In genomic region chr22:35838849-35839646, GRCh38 we compare ENCODE assay signal across 10 cellular contexts.
A peak's percentile ranks its signal among the peaks of the same experiment; 100 is the strongest.
DNase-seq lines count a peak whose midpoint lies in the region; TF ChIP-seq lines count a peak whose summit lies in the region.
"Had no signal": no experiment of that assay in that cellular context is flagged by ENCODE, and none has a peak within 500 bp of the region (broad histone marks: within the 10 kb centered on the region; RNA-seq: fewer than 3 reads in every experiment).

No MANE protein-coding gene starts in this region.

- H3K4me3 ChIP-seq in thyroid gland (replicated peaks in 1 of 3) = peak overlapping the region in 2 of 3 donors; percentile 29 to 33
- H3K4me3 ChIP-seq: BLaER1 had no signal

- H3K27ac ChIP-seq in thyroid gland = peak overlapping the region; percentile 63 to 79 (median 73)
- H3K27ac ChIP-seq: BLaER1 had no signal

- no peak for TF ChIP-seq POLR2A in thyroid gland (IDR thresholded peaks at IDR 0.05)

- POLR2A ChIA-PET in MCF 10A (lab: Yijun Ruan, JAX) = interaction anchor here (0.5 to 9.9 kb wide), 22 partner anchors 8 to 227 kb away, joined by 3 to 247 read pairs (median 4); partner anchors contain the start of gene APOL6

- peak overlapping the region; percentile 84 for H3K4me3 Mint-ChIP-seq in MCF 10A (ENCODE audit: unreplicated experiment)
- H3K4me3 Mint-ChIP-seq: activated naive CD4-positive, alpha-beta T cell treated with anti-CD3 and anti-CD28 coated beads, Interleukin-2, amount 50 U/mL, for 24 hours had no signal

- no peaks in the 10 kb centered on the region for H3K27me3 Mint-ChIP-seq in MCF 10A (ENCODE audit: insufficient read depth, unreplicated experiment)

- peaks cover 68% of the 10 kb centered on the region for H3K4me1 Mint-ChIP-seq in MCF 10A (ENCODE audit: insufficient read depth, unreplicated experiment)

- H3K4me1 ChIP-seq in thyroid gland = peaks cover 44 to 52% of the 10 kb centered on the region in 2 donors

- no peaks in the 10 kb centered on the region for H3K9me3 Mint-ChIP-seq in MCF 10A (ENCODE audit: unreplicated experiment)
- H3K9me3 Mint-ChIP-seq: activated naive CD4-positive, alpha-beta T cell treated with anti-CD3 and anti-CD28 coated beads, Interleukin-2, amount 50 U/mL, for 24 hours had no signal

- CTCF ChIA-PET in MCF 10A (lab: Yijun Ruan, JAX) = interaction anchor here (0.6 to 3.8 kb wide), 14 partner anchors 23 to 376 kb away, joined by 3 to 27 read pairs (median 3); no protein-coding TSS in a partner anchor

- peaks cover 5% of the 10 kb centered on the region for H3K36me3 Mint-ChIP-seq in MCF 10A (ENCODE audit: insufficient read depth, unreplicated experiment)
- H3K36me3 Mint-ChIP-seq: activated naive CD4-positive, alpha-beta T cell treated with anti-CD3 and anti-CD28 coated beads, Interleukin-2, amount 50 U/mL, for 24 hours had no signal

- intact Hi-C loops in MCF 10A (cut with micrococcal nuclease) (loop anchor here (1.0 to 5.0 kb wide), 5 partner anchors 54 to 283 kb away; no protein-coding TSS in a partner anchor), thyroid gland (cut with DNase I) (no loop called here)

- H3K27ac Mint-ChIP-seq in MCF 10A (ENCODE audit: low read depth, unreplicated experiment) = peak overlapping the region; percentile 83
- H3K27ac Mint-ChIP-seq: activated naive CD4-positive, alpha-beta T cell treated with anti-CD3 and anti-CD28 coated beads, Interleukin-2, amount 50 U/mL, for 24 hours had no signal

- WGBS in thyroid gland, 2 donors = 9 to 10% methylated on average over 5 of the region's 5 CpGs

- H3K36me3 ChIP-seq in thyroid gland = no peaks in the 10 kb centered on the region
- H3K36me3 ChIP-seq: BLaER1 had no signal

- H3K9me3 ChIP-seq in thyroid gland = no peaks in the 10 kb centered on the region
- H3K9me3 ChIP-seq: BLaER1 had no signal

- DNase-seq in DMS53 (lab: John Stamatoyannopoulos, UW) = peak; percentile 48
- DNase-seq in DMS53 treated with DMSO at 0.1 percent for 48 hours (lab: John Stamatoyannopoulos, UW; ENCODE audit: unreplicated experiment) = no peak
- peak; percentile 28 for DNase-seq in NCI-H2227 treated with DMSO at 0.1 percent for 48 hours (lab: John Stamatoyannopoulos, UW)
- peak; percentile 81 for DNase-seq in MCF 10A (ENCODE audit: unreplicated experiment)
- DNase-seq in kidney glomerular epithelial cell (lab: John Stamatoyannopoulos, UW) = peak; percentile 28
- peak; percentile 50 to 57 for DNase-seq in thyroid gland
- no peak for DNase-seq in occipital lobe (lab: John Stamatoyannopoulos, UW)
- DNase-seq in GOT3 (lab: John Stamatoyannopoulos, UW) = no peak

- BruUV-seq in MCF 10A (replicated peaks; lab: Mats Ljungman, UMichigan) = no TSS peak

- peak; percentile 34 for TF ChIP-seq CTCF in MCF 10A (IDR thresholded peaks at IDR 0.05; ENCODE audit: unreplicated experiment)
- TF ChIP-seq CTCF in thyroid gland (IDR thresholded peaks at IDR 0.05) = peak in 4 of 6 experiments; percentile 35 to 55 (median 44)

- H3K27me3 ChIP-seq in thyroid gland = no peaks in the 10 kb centered on the region
- H3K27me3 ChIP-seq: BLaER1 had no signal

Comparison
In these comparisons a context has a peak if more than half of its experiments do, and no peak if none do; other contexts are left out.
1. DNase-seq: peak in DMS53 (single experiment), NCI-H2227 treated with DMSO at 0.1 percent for 48 hours (single experiment), MCF 10A (single experiment), kidney glomerular epithelial cell (single experiment) and thyroid gland (2 of 2); none in DMS53 treated with DMSO at 0.1 percent for 48 hours (single experiment), occipital lobe (single experiment) and GOT3 (single experiment).